Comparison of ENCODE assay signal across 13 cellular contexts in genomic region chr10:79473511-79474095, GRCh38.
"Had no signal": no experiment of that assay in that cellular context is flagged by ENCODE, and none has a peak within 500 bp of the region (broad histone marks: within the 10 kb centered on the region; RNA-seq: fewer than 3 reads in every experiment).

No MANE protein-coding gene starts in this region.

- DNase-seq: activated CD4-positive, alpha-beta memory T cell treated with anti-CD3 and anti-CD28 coated beads for 36 hours; activated CD4-positive, CD25-positive, alpha-beta regulatory T cell treated with anti-CD3 and anti-CD28 coated beads, Interleukin-2, amount 50 U/mL, for 72 hours; activated gamma-delta T cell treated with Interleukin-2 at 50 U/mL for 16 hours; activated T-cell treated with anti-CD3 and anti-CD28 coated beads, Interleukin-2, amount 50 U/mL, for 48 hours; foreskin melanocyte; left colon; natural killer cell; nucleus accumbens; psoas muscle; stimulated activated CD4-positive, alpha-beta T cell treated with anti-CD3 and anti-CD28 coated beads, Interleukin-12 subunit alpha, Interleukin-12 subunit beta, amount 100 ng/mL, for 4 hours; stimulated activated naive CD4-positive, alpha-beta T cell had no signal

- ATAC-seq: left colon, natural killer cell had no signal

- H3K27me3 ChIP-seq: suprapubic skin had no signal

- H3K36me3 Mint-ChIP-seq: activated CD4-positive, alpha-beta memory T cell treated with anti-CD3 and anti-CD28 coated beads for 36 hours; natural killer cell; type B pancreatic cell had no signal

- H3K4me1 ChIP-seq: psoas muscle, suprapubic skin had no signal

- H3K4me3 Mint-ChIP-seq: activated CD4-positive, alpha-beta memory T cell treated with anti-CD3 and anti-CD28 coated beads for 36 hours; natural killer cell; type B pancreatic cell had no signal

- H3K27ac Mint-ChIP-seq: activated CD4-positive, alpha-beta memory T cell treated with anti-CD3 and anti-CD28 coated beads for 36 hours; natural killer cell; type B pancreatic cell had no signal

- H3K4me3 ChIP-seq: psoas muscle, suprapubic skin had no signal

- H3K27ac ChIP-seq: psoas muscle, suprapubic skin had no signal

- H3K9me3 Mint-ChIP-seq: activated CD4-positive, alpha-beta memory T cell treated with anti-CD3 and anti-CD28 coated beads for 36 hours; natural killer cell; type B pancreatic cell had no signal

- H3K9me3 ChIP-seq: psoas muscle, suprapubic skin had no signal

- H3K36me3 ChIP-seq: suprapubic skin had no signal

- H3K4me1 Mint-ChIP-seq: natural killer cell had no signal
